16 cellular contexts compared by ENCODE assay signal in genomic region chr4:77197361-77197760, GRCh38.
"Had no signal": no experiment of that assay in that cellular context is flagged by ENCODE, and none has a peak within 500 bp of the region (broad histone marks: within the 10 kb centered on the region; RNA-seq: fewer than 3 reads in every experiment).

No MANE protein-coding gene starts in this region.

- H3K4me3 ChIP-seq: heart left ventricle, left ventricle myocardium inferior, lower lobe of right lung had no signal

- H3K4me3 Mint-ChIP-seq: effector memory CD8-positive, alpha-beta T cell; type B pancreatic cell had no signal

- H3K36me3 ChIP-seq: heart left ventricle, left ventricle myocardium inferior, lower lobe of right lung, neutrophil had no signal

- H3K4me1 ChIP-seq: left ventricle myocardium inferior, lower lobe of right lung had no signal

- H3K27ac Mint-ChIP-seq: effector memory CD8-positive, alpha-beta T cell; type B pancreatic cell had no signal

- H3K27ac ChIP-seq: heart left ventricle, left ventricle myocardium inferior, lower lobe of right lung, neutrophil had no signal

- DNase-seq: effector memory CD8-positive, alpha-beta T cell; heart left ventricle; hippocampal formation; islet precursor cell; left cardiac atrium; left ventricle myocardium inferior; lower lobe of right lung; posterior cingulate gyrus; stimulated activated CD4-positive, alpha-beta T cell treated with anti-CD3 and anti-CD28 coated beads, Interleukin-2, amount 100 ng/mL, for 24 hours; stimulated activated CD4-positive, alpha-beta T cell treated with anti-CD3 and anti-CD28 coated beads, Interleukin-4, amount 100 ng/mL, for 4 hours; stimulated activated naive CD4-positive, alpha-beta T cell treated with Interleukin-2 at 50 U/mL for 16 hours had no signal

- ATAC-seq: effector memory CD8-positive, alpha-beta T cell; heart left ventricle had no signal

- H3K27me3 Mint-ChIP-seq: naive B cell had no signal

- H3K27me3 ChIP-seq: neutrophil had no signal

- H3K9me3 Mint-ChIP-seq: effector memory CD8-positive, alpha-beta T cell; naive B cell had no signal

- FAIRE-seq: frontal cortex, urothelium cell line had no signal

- H3K36me3 Mint-ChIP-seq: naive B cell, type B pancreatic cell had no signal

- H3K9me3 ChIP-seq: heart left ventricle, left ventricle myocardium inferior, lower lobe of right lung, neutrophil had no signal
